20 cellular contexts compared by ENCODE assay signal in the genomic region with DNA sequence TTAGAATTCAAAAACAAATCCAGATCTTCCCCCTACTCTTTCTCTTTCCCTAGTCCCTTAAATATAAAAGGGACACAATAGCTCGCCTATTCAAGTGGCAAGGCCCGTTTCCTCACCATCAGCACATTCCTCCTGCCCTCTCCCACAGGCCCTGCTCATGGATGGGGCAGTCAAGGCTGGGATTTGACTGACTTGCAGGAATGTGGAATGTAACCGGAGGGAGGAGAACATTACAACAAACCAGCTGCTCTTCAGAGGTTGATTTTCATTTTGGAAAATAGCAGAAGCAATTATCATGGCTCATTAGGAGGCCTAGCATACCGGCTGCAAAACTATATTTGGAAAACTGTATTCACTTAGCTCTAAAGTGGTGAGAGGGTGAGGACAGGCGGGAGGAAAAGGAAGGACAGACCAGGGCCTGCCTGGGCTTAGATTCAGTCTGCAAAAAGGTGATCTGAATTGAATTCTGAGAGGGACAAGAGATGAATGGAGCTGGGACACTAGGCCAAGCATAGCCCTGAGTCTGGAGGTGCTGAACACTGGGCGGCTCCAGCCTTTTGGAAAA.
"Had no signal": no experiment of that assay in that cellular context is flagged by ENCODE, and none has a peak within 500 bp of the region (broad histone marks: within the 10 kb centered on the region; RNA-seq: fewer than 3 reads in every experiment).

No MANE protein-coding gene starts in this region.

- H3K27ac ChIP-seq: breast epithelium, dorsolateral prefrontal cortex, tibial artery, vagina had no signal

- H3K4me3 ChIP-seq: breast epithelium, dorsolateral prefrontal cortex, lung, tibial artery, vagina had no signal

- FAIRE-seq: small intestine had no signal

- H3K9me3 ChIP-seq: breast epithelium, tibial artery, vagina had no signal

- H3K27me3 ChIP-seq: breast epithelium, vagina had no signal

- H3K4me3 Mint-ChIP-seq: activated CD4-positive, alpha-beta T cell treated with anti-CD3 and anti-CD28 coated beads for 36 hours; activated CD8-positive, alpha-beta T cell treated with anti-CD3 and anti-CD28 coated beads, Interleukin-2, amount 10 ng/mL, durations not matched to agents 7 days and 5 days; naive thymus-derived CD4-positive, alpha-beta T cell had no signal

- DNase-seq: activated CD4-positive, alpha-beta T cell treated with anti-CD3 and anti-CD28 coated beads for 36 hours; activated CD8-positive, alpha-beta memory T cell treated with anti-CD3 and anti-CD28 coated beads, Interleukin-2, amount 50 U/mL, for 4 hours; activated CD8-positive, alpha-beta T cell treated with anti-CD3 and anti-CD28 coated beads, Interleukin-2, amount 10 ng/mL, durations not matched to agents 7 days and 5 days; activated gamma-delta T cell; activated T-cell treated with anti-CD3 and anti-CD28 coated beads, Interleukin-2, amount 50 U/mL, for 48 hours; amygdala; dorsolateral prefrontal cortex; erythroblast; hippocampal formation; midbrain; naive thymus-derived CD4-positive, alpha-beta T cell; small intestine; stimulated activated CD4-positive, alpha-beta T cell treated with anti-CD3 and anti-CD28 coated beads, Interleukin-4, amount 100 ng/mL, for 24 hours; stimulated activated naive CD4-positive, alpha-beta T cell; T-helper 2 cell; tibial artery had no signal

- H3K27ac Mint-ChIP-seq: activated CD4-positive, alpha-beta T cell treated with anti-CD3 and anti-CD28 coated beads for 36 hours; activated CD8-positive, alpha-beta T cell treated with anti-CD3 and anti-CD28 coated beads, Interleukin-2, amount 10 ng/mL, durations not matched to agents 7 days and 5 days; activated naive CD4-positive, alpha-beta T cell treated with anti-CD3 and anti-CD28 coated beads, Interleukin-2, amount 50 U/mL, for 72 hours had no signal

- H3K4me1 ChIP-seq: breast epithelium, tibial artery, vagina had no signal

- H3K36me3 ChIP-seq: breast epithelium, tibial artery, vagina had no signal

- H3K27me3 Mint-ChIP-seq: activated CD4-positive, alpha-beta T cell treated with anti-CD3 and anti-CD28 coated beads for 36 hours had no signal

- ATAC-seq: activated CD4-positive, alpha-beta T cell treated with anti-CD3 and anti-CD28 coated beads for 36 hours; activated CD8-positive, alpha-beta T cell treated with anti-CD3 and anti-CD28 coated beads, Interleukin-2, amount 10 ng/mL, durations not matched to agents 7 days and 5 days; activated naive CD4-positive, alpha-beta T cell treated with anti-CD3 and anti-CD28 coated beads, Interleukin-2, amount 50 U/mL, for 72 hours; naive thymus-derived CD4-positive, alpha-beta T cell had no signal
